18 cellular contexts compared by ENCODE assay signal in the genomic region with DNA sequence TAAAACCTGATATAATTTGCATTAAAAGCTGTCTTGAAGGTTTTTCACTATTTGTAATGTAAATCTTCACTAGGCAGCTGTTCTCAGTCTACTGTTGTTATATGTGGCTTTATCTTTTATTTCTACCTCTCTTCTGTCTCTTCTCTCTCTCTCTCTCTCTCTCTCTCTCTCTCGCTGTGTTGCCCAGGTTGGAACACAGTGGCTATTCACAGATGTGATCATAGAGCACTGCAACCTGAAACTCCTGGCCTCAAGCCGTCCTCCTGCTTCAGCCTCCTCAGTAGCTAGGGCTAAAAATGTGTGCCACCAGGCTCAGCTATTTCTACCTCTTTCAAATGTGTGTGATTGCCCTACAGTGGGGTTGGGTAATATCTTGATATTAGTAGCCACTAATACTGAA. TPM values are rescaled to one million over a fixed set of nuclear protein-coding genes. Genes with fewer than 3 reads are reported as not detected.
A peak's percentile ranks its signal among the peaks of the same experiment; 100 is the strongest.
DNase-seq lines count a peak whose midpoint lies in the region; ATAC-seq and TF ChIP-seq lines count a peak whose summit lies in the region.
"Had no signal": no experiment of that assay in that cellular context is flagged by ENCODE, and none has a peak within 500 bp of the region (broad histone marks: within the 10 kb centered on the region; RNA-seq: fewer than 3 reads in every experiment).

No MANE protein-coding gene starts in this region.

- intact Hi-C loops in activated CD8-positive, alpha-beta T cell treated with anti-CD3 and anti-CD28 coated beads for 36 hours (cut with micrococcal nuclease): no loop called here

- no peak overlapping the region for H3K27ac ChIP-seq in GM23338 (ENCODE audit: low read depth)
- H3K27ac ChIP-seq: 22Rv1, C4-2B, colonic mucosa, KMS-11, tibial artery had no signal

- H3K36me3 Mint-ChIP-seq in T-helper 1 cell treated with Interleukin-12 subunit alpha and Interleukin-12 subunit beta and Interleukin-4 antibody, amounts not matched to agents 30 μg/mL and 1 μg/mL, for 36 hours (ENCODE audit: low read depth): peaks cover 28% of the 10 kb centered on the region
- H3K36me3 Mint-ChIP-seq in GM23338 (ENCODE audit: low read depth) (peaks cover 17% of the 10 kb centered on the region; the same call in 2 of the 3 replicates), nephron progenitor cell (ENCODE audit: low read depth) (peaks cover 9% of the 10 kb centered on the region)
- peaks cover 42% of the 10 kb centered on the region for H3K36me3 Mint-ChIP-seq in activated CD8-positive, alpha-beta T cell treated with anti-CD3 and anti-CD28 coated beads for 36 hours (ENCODE audit: low read depth)

- H3K27ac Mint-ChIP-seq in T-helper 1 cell treated with Interleukin-12 subunit alpha and Interleukin-12 subunit beta and Interleukin-4 antibody, amounts not matched to agents 30 μg/mL and 1 μg/mL, for 36 hours: peak overlapping the region; percentile 77
- H3K27ac Mint-ChIP-seq in GM23338 (no peak overlapping the region), nephron progenitor cell (peak overlapping the region; percentile 9)
- H3K27ac Mint-ChIP-seq in activated CD8-positive, alpha-beta T cell treated with anti-CD3 and anti-CD28 coated beads for 36 hours: peak overlapping the region; percentile 82

- H3K4me3 Mint-ChIP-seq in T-helper 1 cell treated with Interleukin-12 subunit alpha and Interleukin-12 subunit beta and Interleukin-4 antibody, amounts not matched to agents 30 μg/mL and 1 μg/mL, for 36 hours: peak overlapping the region; percentile 23
- H3K4me3 Mint-ChIP-seq in GM23338 (no peak overlapping the region), nephron progenitor cell (no peak overlapping the region)
- no peak overlapping the region for H3K4me3 Mint-ChIP-seq in activated CD8-positive, alpha-beta T cell treated with anti-CD3 and anti-CD28 coated beads for 36 hours

- H3K36me3 ChIP-seq in GM23338 (ENCODE audit: insufficient read depth): no peaks in the 10 kb centered on the region; the same call in 1 of the 2 replicates
- H3K36me3 ChIP-seq: colonic mucosa, tibial artery had no signal

- POLR2A ChIA-PET in activated CD8-positive, alpha-beta T cell treated with anti-CD3 and anti-CD28 coated beads for 36 hours (lab: Charles Lee): no interaction called here

- H4K20me1 ChIP-seq in GM23338 (replicated peaks; ENCODE audit: insufficient read depth): peaks cover 3% of the 10 kb centered on the region; the same call in 1 of the 2 replicates

- CTCF ChIA-PET in activated CD8-positive, alpha-beta T cell treated with anti-CD3 and anti-CD28 coated beads for 36 hours (lab: Charles Lee): interaction anchor here (1.0 to 1.3 kb wide), 3 partner anchors 18 to 28 kb away, joined by 3 to 5 read pairs (median 4); no protein-coding TSS in a partner anchor

- 0 out of 2 replicates have a peak overlapping the region, but pooled peaks have one; percentile 28 for H3K4me2 ChIP-seq in GM23338
- H3K4me2 ChIP-seq: KMS-11 had no signal

- H3K27me3 Mint-ChIP-seq in T-helper 1 cell treated with Interleukin-12 subunit alpha and Interleukin-12 subunit beta and Interleukin-4 antibody, amounts not matched to agents 30 μg/mL and 1 μg/mL, for 36 hours (ENCODE audit: low read depth): no peaks in the 10 kb centered on the region
- H3K27me3 Mint-ChIP-seq in GM23338 (ENCODE audit: insufficient read depth, low read depth, poor library complexity) (peaks cover 3% of the 10 kb centered on the region), nephron progenitor cell (ENCODE audit: low read depth, poor library complexity) (no peaks in the 10 kb centered on the region)
- no peaks in the 10 kb centered on the region for H3K27me3 Mint-ChIP-seq in activated CD8-positive, alpha-beta T cell treated with anti-CD3 and anti-CD28 coated beads for 36 hours

- H3K9me3 Mint-ChIP-seq in T-helper 1 cell treated with Interleukin-12 subunit alpha and Interleukin-12 subunit beta and Interleukin-4 antibody, amounts not matched to agents 30 μg/mL and 1 μg/mL, for 36 hours: no peaks in the 10 kb centered on the region
- peaks cover 9% of the 10 kb centered on the region for H3K9me3 Mint-ChIP-seq in GM23338
- peaks cover 5% of the 10 kb centered on the region for H3K9me3 Mint-ChIP-seq in activated CD8-positive, alpha-beta T cell treated with anti-CD3 and anti-CD28 coated beads for 36 hours
- peaks cover 13% of the 10 kb centered on the region for H3K9me3 Mint-ChIP-seq in nephron progenitor cell

- H3K9me2 ChIP-seq in GM23338 (ENCODE audit: insufficient read depth): no peaks in the 10 kb centered on the region

- no peak; the same call in 2 of the 3 replicates for ATAC-seq in GM23338
- no peak for ATAC-seq in activated CD8-positive, alpha-beta T cell treated with anti-CD3 and anti-CD28 coated beads for 36 hours
- no peak for ATAC-seq in HG03565 (IDR thresholded peaks at IDR 0.05; ENCODE audit: unreplicated experiment)
- ATAC-seq in GM21447 (IDR thresholded peaks at IDR 0.05; ENCODE audit: unreplicated experiment): no peak

- peaks cover 25% of the 10 kb centered on the region for H3K4me1 ChIP-seq in GM23338 (ENCODE audit: insufficient read depth)
- H3K4me1 ChIP-seq: colonic mucosa had no signal

- no peak for DNase-seq in T-helper 1 cell
- DNase-seq in GM23338 (ENCODE audit: low spot score): no peak
- no peak for DNase-seq in activated CD8-positive, alpha-beta T cell treated with anti-CD3 and anti-CD28 coated beads for 36 hours
- DNase-seq in nephron progenitor cell: no peak
- DNase-seq in putamen (ENCODE audit: low spot score): no peak
- DNase-seq: activated CD4-positive, alpha-beta T cell treated with anti-CD3 and anti-CD28 coated beads for 48 hours; anterior cingulate cortex; colonic mucosa; mammary epithelial cell; NCI-H2171 treated with DMSO at 0.1 percent for 48 hours; stimulated activated CD4-positive, alpha-beta T cell treated with anti-CD3 and anti-CD28 coated beads, Interleukin-2, amount 100 ng/mL, for 24 hours; tibial artery had no signal

- H3K79me2 ChIP-seq in GM23338 (replicated peaks; ENCODE audit: insufficient read depth): 0 out of 2 replicates have a peak, but pooled peaks cover 2% of the 10 kb centered on the region

- H3K4me3 ChIP-seq in GM23338: no peak overlapping the region
- H3K4me3 ChIP-seq: colonic mucosa, tibial artery had no signal

- no peak overlapping the region for H2AFZ ChIP-seq in GM23338

- peaks cover 47% of the 10 kb centered on the region for H3K4me1 Mint-ChIP-seq in T-helper 1 cell treated with Interleukin-12 subunit alpha and Interleukin-12 subunit beta and Interleukin-4 antibody, amounts not matched to agents 30 μg/mL and 1 μg/mL, for 36 hours (ENCODE audit: low read depth)
- H3K4me1 Mint-ChIP-seq in GM23338 (peaks cover 36% of the 10 kb centered on the region), nephron progenitor cell (peaks cover 17% of the 10 kb centered on the region)
- H3K4me1 Mint-ChIP-seq in activated CD8-positive, alpha-beta T cell treated with anti-CD3 and anti-CD28 coated beads for 36 hours (ENCODE audit: low read depth): peaks cover 68% of the 10 kb centered on the region

- no peaks in the 10 kb centered on the region for H3K27me3 ChIP-seq in GM23338 (ENCODE audit: insufficient read depth)
- H3K27me3 ChIP-seq: colonic mucosa, tibial artery had no signal

- no peaks in the 10 kb centered on the region for H3F3A ChIP-seq in GM23338 (replicated peaks; ENCODE audit: low read depth)

- TF ChIP-seq CTCF in GM23338 (conservative IDR thresholded peaks at IDR 0.05; ENCODE audit: low read depth in 2 of 2) (no peak), nephron progenitor cell (IDR thresholded peaks at IDR 0.05) (no peak)
- TF ChIP-seq CTCF in activated CD8-positive, alpha-beta T cell treated with anti-CD3 and anti-CD28 coated beads for 36 hours (IDR thresholded peaks at IDR 0.05): no peak

TF ChIP-seq in GM23338, 12 proteins besides CTCF, POLR2A, EP300 and RAD21 (continues in another document):
- TF ChIP-seq ETS1 (IDR thresholded peaks at IDR 0.05) (no peak), NANOG (IDR thresholded peaks at IDR 0.05; ENCODE audit: borderline replicate concordance) (no peak), REST (IDR thresholded peaks at IDR 0.05; ENCODE audit: unreplicated experiment) (no peak), ZNF331 (CRISPR knock-in tag; IDR thresholded peaks at IDR 0.05; ENCODE audit: low read depth) (no peak), POLR2AphosphoS5 (IDR thresholded peaks at IDR 0.05; ENCODE audit: low read depth) (no peak)

RNA-seq across cellular contexts. Expression of gene FUT8, which starts 21.1 kb away (rescaled TPM):
- 22.2 and 23.2 TPM in 2 replicates for total RNA-seq in GM23338 (2014; rRNA removed; shearing (Covaris generic))
- 8.2 and 8.6 TPM in 2 replicates for polyA plus RNA-seq in GM23338 (2016; fragmentation: Nextera tagmentation; extraction: Ambion mirVana)
- total RNA-seq in activated CD8-positive, alpha-beta T cell treated with anti-CD3 and anti-CD28 coated beads for 36 hours: 10 to 100 TPM; 55.7 to 61.0 TPM
